In the genomic region with DNA sequence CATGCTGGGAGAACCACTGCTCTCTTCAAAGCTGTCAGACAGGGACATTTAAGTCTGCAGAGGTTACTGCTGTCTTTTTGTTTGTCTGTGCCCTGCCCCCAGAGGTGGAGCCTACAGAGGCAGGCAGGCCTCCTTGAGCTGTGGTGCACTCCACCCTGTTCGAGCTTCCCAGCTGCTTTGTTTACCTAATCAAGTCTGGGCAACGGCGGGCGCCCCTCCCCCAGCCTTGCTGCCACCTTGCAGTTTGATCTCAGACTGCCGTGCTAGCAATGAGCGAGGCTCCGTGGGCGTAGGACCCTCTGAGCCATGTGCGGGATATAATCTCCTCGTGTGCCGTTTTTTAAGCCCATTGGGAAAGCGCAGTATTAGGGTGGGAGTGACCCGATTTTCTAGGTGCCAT, we compare ENCODE assay signal across 8 cellular contexts.
DNase-seq lines count a peak whose midpoint lies in the region; ATAC-seq and TF ChIP-seq lines count a peak whose summit lies in the region.
"Not testable (repeated sequence)": the region's sequence is repeated elsewhere in the genome, so short reads cannot be mapped to it uniquely, and the experiment has no call there.

No MANE protein-coding gene starts in this region.

- not testable (repeated sequence) for H3K9me3 Mint-ChIP-seq in CD8-positive, alpha-beta T cell; activated naive CD4-positive, alpha-beta T cell treated with anti-CD3 and anti-CD28 coated beads, Interleukin-2, amount 50 U/mL, for 24 hours

- CTCF ChIA-PET in CD8-positive, alpha-beta T cell (lab: Charles Lee) = not testable (repeated sequence)

- not testable (repeated sequence) for H3K27me3 Mint-ChIP-seq in CD8-positive, alpha-beta T cell (ENCODE audit: low read depth); activated naive CD4-positive, alpha-beta T cell treated with anti-CD3 and anti-CD28 coated beads, Interleukin-2, amount 50 U/mL, for 24 hours

- not testable (repeated sequence) for H3K27ac ChIP-seq in CD8-positive, alpha-beta T cell (ENCODE audit: low read depth, low read length)

- TF ChIP-seq CTCF in CD8-positive, alpha-beta T cell (IDR thresholded peaks at IDR 0.05); LNCaP clone FGC (IDR thresholded peaks at IDR 0.05; ENCODE audit: control insufficient read depth, extremely low read depth, insufficient read depth): not testable (repeated sequence)

- not testable (repeated sequence) for ATAC-seq in CD8-positive, alpha-beta T cell
- peak; percentile 66 for ATAC-seq in left colon

- H3K27ac Mint-ChIP-seq in CD8-positive, alpha-beta T cell; activated naive CD4-positive, alpha-beta T cell treated with anti-CD3 and anti-CD28 coated beads, Interleukin-2, amount 50 U/mL, for 24 hours: not testable (repeated sequence)

- intact Hi-C loops in CD8-positive, alpha-beta T cell (cut with DNase I, micrococcal nuclease); left colon (cut with DNase I, micrococcal nuclease): not testable (repeated sequence)

- H3K4me1 ChIP-seq in CD8-positive, alpha-beta T cell (ENCODE audit: insufficient read depth, low read length) = not testable (repeated sequence)

- H3K36me3 ChIP-seq in CD8-positive, alpha-beta T cell (ENCODE audit: insufficient read depth, low read length) = not testable (repeated sequence)

- H3K4me3 ChIP-seq in CD8-positive, alpha-beta T cell (ENCODE audit: low read depth, low read length); LNCaP clone FGC (ENCODE audit: low read depth, low read length): not testable (repeated sequence)

- POLR2A ChIA-PET in CD8-positive, alpha-beta T cell (lab: Charles Lee) = interaction anchor here (1.2 kb wide), 1 partner anchor 47 kb away, joined by 3 read pairs; no protein-coding TSS in a partner anchor

- not testable (repeated sequence) for H3K27me3 ChIP-seq in CD8-positive, alpha-beta T cell (ENCODE audit: insufficient read depth, low read length)

- H3K4me1 Mint-ChIP-seq in CD8-positive, alpha-beta T cell (ENCODE audit: low read depth) = peaks cover 16% of the 10 kb centered on the region
- H3K4me1 Mint-ChIP-seq in activated naive CD4-positive, alpha-beta T cell treated with anti-CD3 and anti-CD28 coated beads, Interleukin-2, amount 50 U/mL, for 24 hours = peaks cover 26% of the 10 kb centered on the region

- H3K4me3 Mint-ChIP-seq in CD8-positive, alpha-beta T cell = peak overlapping the region; percentile 22
- H3K4me3 Mint-ChIP-seq in activated naive CD4-positive, alpha-beta T cell treated with anti-CD3 and anti-CD28 coated beads, Interleukin-2, amount 50 U/mL, for 24 hours = peak overlapping the region; percentile 33

- not testable (repeated sequence) for H3K36me3 Mint-ChIP-seq in CD8-positive, alpha-beta T cell; activated naive CD4-positive, alpha-beta T cell treated with anti-CD3 and anti-CD28 coated beads, Interleukin-2, amount 50 U/mL, for 24 hours

- H3K9me3 ChIP-seq in CD8-positive, alpha-beta T cell (ENCODE audit: low read length) = not testable (repeated sequence)

- DNase-seq in CD8-positive, alpha-beta T cell = peak; percentile 9 to 60 (median 20)
- DNase-seq in LNCaP clone FGC (ENCODE audit: low read depth) = peak; percentile 25
- peak; percentile 73 for DNase-seq in NCI-H69 (lab: John Stamatoyannopoulos, UW)
- peak; percentile 20 for DNase-seq in T-helper 9 cell
- DNase-seq in activated T-cell treated with anti-CD3 and anti-CD28 coated beads for 1 hour (ENCODE audit: low read depth) = peak; percentile 18
- DNase-seq in left colon = peak; percentile 68 to 88
- peak; percentile 15 for DNase-seq in stimulated activated CD4-positive, alpha-beta T cell treated with anti-CD3 and anti-CD28 coated beads, Interleukin-4, amount 100 ng/mL, for 24 hours

Comparison
In these comparisons a context has a peak if more than half of its experiments do, and no peak if none do; other contexts are left out.
1. DNase-seq: peak in every context shown above with its lines; median percentile 78 in left colon; 73 in NCI-H69; 25 in LNCaP clone FGC; 20 in CD8-positive, alpha-beta T cell; 20 in T-helper 9 cell; 18 in activated T-cell treated with anti-CD3 and anti-CD28 coated beads for 1 hour; 15 in stimulated activated CD4-positive, alpha-beta T cell treated with anti-CD3 and anti-CD28 coated beads, Interleukin-4, amount 100 ng/mL, for 24 hours.